ENCODE assay signal across 8 cellular contexts in the genomic region with DNA sequence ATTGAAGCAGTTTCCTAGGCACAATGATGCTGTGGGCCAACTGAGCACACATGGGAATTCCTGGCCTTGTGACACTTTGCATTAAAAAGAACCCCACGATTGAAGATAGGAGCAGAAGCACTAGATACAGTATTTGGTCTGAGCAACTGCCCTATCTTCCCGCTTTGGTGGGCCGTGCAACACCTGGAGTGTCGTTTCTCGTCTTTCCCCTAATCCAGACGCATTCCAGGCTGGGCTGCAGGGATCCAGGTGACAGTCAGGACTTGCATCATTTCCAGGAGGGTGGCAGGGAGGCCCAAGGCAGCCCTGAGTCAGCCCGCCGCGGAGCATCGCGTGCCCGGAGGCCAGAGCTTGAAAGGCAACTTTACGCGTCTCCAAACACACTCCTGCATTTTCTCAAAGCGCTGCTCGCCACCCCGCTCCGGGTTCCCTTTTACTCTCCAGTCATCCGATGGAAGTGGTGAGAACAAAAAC. TPM values are rescaled to one million over a fixed set of nuclear protein-coding genes. Genes with fewer than 3 reads are reported as not detected.
A peak's percentile ranks its signal among the peaks of the same experiment; 100 is the strongest.
DNase-seq lines count a peak whose midpoint lies in the region; ATAC-seq and TF ChIP-seq lines count a peak whose summit lies in the region.

No MANE protein-coding gene starts in this region.

- H3K27me3 ChIP-seq in BJ (ENCODE audit: control insufficient read depth, insufficient read depth, low read length), result no peaks in the 10 kb centered on the region
- no peaks in the 10 kb centered on the region for H3K27me3 ChIP-seq in skeletal muscle satellite cell (ENCODE audit: control insufficient read depth, insufficient read depth, low read length)

- peak overlapping the region; percentile 95 for H3K4me2 ChIP-seq in skeletal muscle satellite cell (ENCODE audit: low read length)

- POLR2A ChIA-PET in BJ (lab: Charles Lee), result interaction anchor here (1.0 to 2.1 kb wide), 2 partner anchors 126 to 146 kb away, joined by 5 to 7 read pairs; no protein-coding TSS in a partner anchor

- H3K9ac ChIP-seq in skeletal muscle satellite cell (ENCODE audit: low read depth, low read length), result peak overlapping the region; percentile 87

- H3K9me3 ChIP-seq in skeletal muscle satellite cell (replicated peaks; ENCODE audit: low read length), result no peaks in the 10 kb centered on the region

- DNase-seq in BJ (ENCODE audit: low read depth) (no peak), HFF-Myc (ENCODE audit: extremely low read depth, low read depth) (no peak), fibroblast of pulmonary artery (ENCODE audit: low read depth) (peak; percentile 62), NCI-H187 treated with DMSO at 0.1 percent for 48 hours (lab: John Stamatoyannopoulos, UW) (no peak), NCI-H2107 (lab: John Stamatoyannopoulos, UW) (no peak)

- TF ChIP-seq CTCF in BJ (IDR thresholded peaks at IDR 0.05; ENCODE audit: insufficient read depth, low read depth, low read length) (no peak), HFF-Myc (IDR thresholded peaks at IDR 0.05; ENCODE audit: low read depth, low read length, missing control alignments) (no peak), WI38 (IDR thresholded peaks at IDR 0.05; ENCODE audit: low read depth, low read length) (no peak), fibroblast of pulmonary artery (IDR thresholded peaks at IDR 0.05; ENCODE audit: low read length, missing control alignments) (no peak)

- H3K4me3 ChIP-seq in BJ (ENCODE audit: low read depth, low read length) (peak overlapping the region; percentile 52), HFF-Myc (replicated peaks; ENCODE audit: low read depth, low read length) (peak overlapping the region; percentile 85), WI38 (ENCODE audit: low read depth, low read length) (peak overlapping the region; percentile 95), fibroblast of pulmonary artery (replicated peaks; ENCODE audit: low read depth, low read length) (peak overlapping the region; percentile 79), skeletal muscle satellite cell (ENCODE audit: low read length) (peak overlapping the region; percentile 96)

- H3K36me3 ChIP-seq in BJ (ENCODE audit: control insufficient read depth, insufficient read depth, low read length) (peaks cover 11% of the 10 kb centered on the region), skeletal muscle satellite cell (ENCODE audit: insufficient read depth, low read length) (peaks cover 41% of the 10 kb centered on the region)

- no peak for ATAC-seq in GM18909 (IDR thresholded peaks at IDR 0.05; ENCODE audit: poor library complexity, unreplicated experiment)

- CTCF ChIA-PET in BJ (lab: Yijun Ruan, JAX), result interaction anchor here (0.8 to 4.1 kb wide), 7 partner anchors 28 to 614 kb away, joined by 3 to 55 read pairs (median 8); no protein-coding TSS in a partner anchor

- peaks cover 45% of the 10 kb centered on the region for H3K4me1 ChIP-seq in skeletal muscle satellite cell (ENCODE audit: control insufficient read depth, insufficient read depth, low read length)

RNA-seq across cellular contexts. Expression of a gene that starts 0.7 kb away (rescaled TPM):
- polyA plus RNA-seq in BJ (2011; rRNA removed), result 168 and 181 TPM in 2 replicates
- 148 and 149 TPM in 2 replicates for polyA minus RNA-seq in BJ (2011; rRNA and poly(A)+ RNA removed)
- total RNA-seq in skeletal muscle satellite cell (2012; rRNA removed), result 104 and 125 TPM in 2 replicates
